Comparison of ENCODE assay signal across 25 cellular contexts in genomic region chr10:48767752-48768450, GRCh38.
DNase-seq lines count a peak whose midpoint lies in the region; ATAC-seq and TF ChIP-seq lines count a peak whose summit lies in the region.
"Had no signal": no experiment of that assay in that cellular context is flagged by ENCODE, and none has a peak within 500 bp of the region (broad histone marks: within the 10 kb centered on the region; RNA-seq: fewer than 3 reads in every experiment).

No MANE protein-coding gene starts in this region.

- no peak for TF ChIP-seq POLR2A in vagina (IDR thresholded peaks at IDR 0.05)

- H3K27ac ChIP-seq in vagina = no peak overlapping the region
- H3K27ac ChIP-seq: BLaER1, GM23248, RWPE1 had no signal

- H3K36me3 ChIP-seq in vagina = no peaks in the 10 kb centered on the region
- H3K36me3 ChIP-seq: MG63 had no signal

- no peaks in the 10 kb centered on the region for H3K9me3 Mint-ChIP-seq in activated CD8-positive, alpha-beta memory T cell treated with anti-CD3 and anti-CD28 coated beads, Interleukin-2, amount 10 ng/mL, durations not matched to agents 7 days and 5 days (ENCODE audit: low read depth)
- H3K9me3 Mint-ChIP-seq in activated B cell treated with CpG ODN at 0.5 μM for 24 hours = peaks cover 2% of the 10 kb centered on the region
- H3K9me3 Mint-ChIP-seq: CD4-positive, alpha-beta T cell; H9 had no signal

- no peak overlapping the region for H3K4me3 ChIP-seq in vagina
- H3K4me3 ChIP-seq: BLaER1, GM23248, MG63 had no signal

- H3K4me3 Mint-ChIP-seq in activated CD8-positive, alpha-beta memory T cell treated with anti-CD3 and anti-CD28 coated beads, Interleukin-2, amount 10 ng/mL, durations not matched to agents 7 days and 5 days = no peak overlapping the region
- H3K4me3 Mint-ChIP-seq in activated B cell treated with CpG ODN at 0.5 μM for 24 hours = no peak overlapping the region
- H3K4me3 Mint-ChIP-seq: CD4-positive, alpha-beta T cell; H9 had no signal

- TF ChIP-seq CTCF in activated B cell treated with CpG ODN at 0.5 μM for 24 hours (IDR thresholded peaks at IDR 0.05) (no peak), vagina (IDR thresholded peaks at IDR 0.05) (no peak)

- POLR2A ChIA-PET in activated B cell treated with CpG ODN at 0.5 μM for 24 hours (lab: Charles Lee) = no interaction called here

- H3K4me1 ChIP-seq in vagina = no peaks in the 10 kb centered on the region
- H3K4me1 ChIP-seq: BLaER1 had no signal

- H3K9me3 ChIP-seq in vagina = no peaks in the 10 kb centered on the region
- H3K9me3 ChIP-seq: BLaER1, MG63 had no signal

- no peak for ATAC-seq in activated CD8-positive, alpha-beta memory T cell treated with anti-CD3 and anti-CD28 coated beads, Interleukin-2, amount 10 ng/mL, durations not matched to agents 7 days and 5 days
- ATAC-seq in activated B cell treated with CpG ODN at 0.5 μM for 24 hours (ENCODE audit: low read depth) (no peak), HG03432 (IDR thresholded peaks at IDR 0.05; ENCODE audit: unreplicated experiment) (no peak)
- ATAC-seq: Panc1 had no signal

- intact Hi-C loops in activated B cell treated with CpG ODN at 0.5 μM for 24 hours (cut with micrococcal nuclease) (no loop called here), vagina (cut with DNase I) (no loop called here)

- H3K27me3 ChIP-seq in vagina = no peaks in the 10 kb centered on the region
- H3K27me3 ChIP-seq: BLaER1, MG63 had no signal

- H3K4me1 Mint-ChIP-seq in activated CD8-positive, alpha-beta memory T cell treated with anti-CD3 and anti-CD28 coated beads, Interleukin-2, amount 10 ng/mL, durations not matched to agents 7 days and 5 days = no peaks in the 10 kb centered on the region
- peaks cover 38% of the 10 kb centered on the region for H3K4me1 Mint-ChIP-seq in activated B cell treated with CpG ODN at 0.5 μM for 24 hours

- CTCF ChIA-PET in activated CD8-positive, alpha-beta memory T cell treated with anti-CD3 and anti-CD28 coated beads, Interleukin-2, amount 10 ng/mL, durations not matched to agents 7 days and 5 days (lab: Charles Lee) = no interaction called here
- CTCF ChIA-PET in activated B cell treated with CpG ODN at 0.5 μM for 24 hours (lab: Charles Lee) = interaction anchor here (5.3 kb wide), 1 partner anchor 111 kb away, joined by 35 read pairs; no protein-coding TSS in a partner anchor

- no peak overlapping the region for H3K27ac Mint-ChIP-seq in activated CD8-positive, alpha-beta memory T cell treated with anti-CD3 and anti-CD28 coated beads, Interleukin-2, amount 10 ng/mL, durations not matched to agents 7 days and 5 days
- H3K27ac Mint-ChIP-seq in activated B cell treated with CpG ODN at 0.5 μM for 24 hours = peak overlapping the region; percentile 69
- H3K27ac Mint-ChIP-seq: CD4-positive, alpha-beta T cell; H9 had no signal

- no peaks in the 10 kb centered on the region for H3K27me3 Mint-ChIP-seq in activated CD8-positive, alpha-beta memory T cell treated with anti-CD3 and anti-CD28 coated beads, Interleukin-2, amount 10 ng/mL, durations not matched to agents 7 days and 5 days
- no peaks in the 10 kb centered on the region for H3K27me3 Mint-ChIP-seq in activated B cell treated with CpG ODN at 0.5 μM for 24 hours
- H3K27me3 Mint-ChIP-seq: CD4-positive, alpha-beta T cell had no signal

- peak; percentile 22 for DNase-seq in activated CD8-positive, alpha-beta memory T cell treated with anti-CD3 and anti-CD28 coated beads, Interleukin-2, amount 10 ng/mL, durations not matched to agents 7 days and 5 days
- DNase-seq in activated CD8-positive, alpha-beta memory T cell treated with anti-CD3 and anti-CD28 coated beads, Interleukin-2, amount 50 U/mL, for 48 hours = no peak
- DNase-seq in activated B cell treated with CpG ODN at 0.5 μM for 24 hours (no peak), mesenteric fat pad (ENCODE audit: low spot score) (peak; percentile 67), vagina (ENCODE audit: extremely low spot score in 2 of 2) (peak; percentile 70 to 72), T-helper 1 cell (no peak), inferior parietal cortex (ENCODE audit: extremely low spot score) (no peak)
- DNase-seq: 8988T; ACHN; CD4-positive, alpha-beta T cell; GM23248; H9; IMR-90; KG1; MG63; NCI-H1417; NCI-H1694; NCI-H2029 treated with DMSO at 0.1 percent for 48 hours; NCI-H446 treated with DMSO at 0.1 percent for 48 hours; NCI-H526; SHP77 had no signal

- no peaks in the 10 kb centered on the region for H3K36me3 Mint-ChIP-seq in activated CD8-positive, alpha-beta memory T cell treated with anti-CD3 and anti-CD28 coated beads, Interleukin-2, amount 10 ng/mL, durations not matched to agents 7 days and 5 days
- peaks cover 97% of the 10 kb centered on the region for H3K36me3 Mint-ChIP-seq in activated B cell treated with CpG ODN at 0.5 μM for 24 hours (ENCODE audit: low read depth)

Comparison
In these comparisons a context has a peak if more than half of its experiments do, and no peak if none do; other contexts are left out.
1. DNase-seq: peak in activated CD8-positive, alpha-beta memory T cell treated with anti-CD3 and anti-CD28 coated beads, Interleukin-2, amount 10 ng/mL, durations not matched to agents 7 days and 5 days (single experiment), mesenteric fat pad (single experiment) and vagina (2 of 2); none in activated CD8-positive, alpha-beta memory T cell treated with anti-CD3 and anti-CD28 coated beads, Interleukin-2, amount 50 U/mL, for 48 hours (single experiment), activated B cell treated with CpG ODN at 0.5 μM for 24 hours (single experiment), T-helper 1 cell (0 of 5) and inferior parietal cortex (single experiment).